In the genomic region with DNA sequence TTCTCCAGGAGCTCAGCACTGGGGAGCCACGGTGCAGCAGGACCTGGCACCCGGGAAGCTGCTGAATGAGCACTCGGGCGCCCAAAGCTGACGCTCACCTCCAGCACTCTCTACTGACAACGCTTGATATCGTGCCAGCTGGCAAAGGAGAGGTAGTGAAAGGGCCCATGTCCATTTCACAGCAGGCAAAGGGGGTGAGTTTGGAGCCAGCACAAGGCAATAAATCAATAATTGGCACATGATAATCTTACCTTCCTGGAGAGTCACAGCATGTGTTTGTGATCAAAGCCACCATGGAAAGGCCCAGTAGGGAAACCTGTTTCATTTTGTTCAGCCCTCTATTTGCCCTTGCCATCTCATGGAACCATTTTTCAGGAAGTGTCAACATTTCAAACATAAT, we compare ENCODE assay signal across 16 cellular contexts. TPM values are rescaled to one million over a fixed set of nuclear protein-coding genes. Genes with fewer than 3 reads are reported as not detected.
DNase-seq lines count a peak whose midpoint lies in the region; ATAC-seq, FAIRE-seq and TF ChIP-seq lines count a peak whose summit lies in the region.
"Had no signal": no experiment of that assay in that cellular context is flagged by ENCODE, and none has a peak within 500 bp of the region (broad histone marks: within the 10 kb centered on the region; RNA-seq: fewer than 3 reads in every experiment).

No MANE protein-coding gene starts in this region.

- H3K4me3 ChIP-seq in body of pancreas (no peak overlapping the region), pancreas (no peak overlapping the region)
- H3K4me3 ChIP-seq: coronary artery, gastrocnemius medialis, lower lobe of right lung, prostate gland had no signal

- no peak for TF ChIP-seq CTCF in body of pancreas (IDR thresholded peaks at IDR 0.05)
- no peak for TF ChIP-seq CTCF in pancreas (IDR thresholded peaks at IDR 0.05)

- no peak for FAIRE-seq in pancreas (lab: Jason Lieb, UNC)

- intact Hi-C loops in body of pancreas (cut with DNase I): no loop called here
- intact Hi-C loops in pancreas (cut with DNase I): no loop called here

- H3K36me3 ChIP-seq in body of pancreas (replicated peaks in 1 of 2; ENCODE audit: insufficient read depth in 1 of 2, low read depth in 2 of 2) (peaks cover 0 to 24% of the 10 kb centered on the region in 2 donors), pancreas (peaks cover 0 to 25% (median 15%) of the 10 kb centered on the region in 3 donors)

- peak; percentile 1 for DNase-seq in NCI-H2107 treated with DMSO at 0.1 percent for 48 hours (lab: John Stamatoyannopoulos, UW; ENCODE audit: unreplicated experiment)
- no peak for DNase-seq in NCI-H2107 (lab: John Stamatoyannopoulos, UW)
- peak; percentile 92 to 97 for DNase-seq in NCI-H2081 (lab: John Stamatoyannopoulos, UW)
- peak; percentile 96 to 99 (median 98) for DNase-seq in body of pancreas
- peak; percentile 81 to 96 (median 94) for DNase-seq in pancreas
- no peak for DNase-seq in KG1 (lab: John Stamatoyannopoulos, UW)
- DNase-seq: activated CD8-positive, alpha-beta memory T cell treated with anti-CD3 and anti-CD28 coated beads, Interleukin-2, amount 50 U/mL, for 48 hours; activated naive CD4-positive, alpha-beta T cell treated with Interleukin-2 at 50 U/mL for 16 hours; gastrocnemius medialis; lower lobe of right lung; naive thymus-derived CD8-positive, alpha-beta T cell; stimulated activated naive CD4-positive, alpha-beta T cell had no signal

- no peak for TF ChIP-seq POLR2A in body of pancreas (IDR thresholded peaks at IDR 0.05)

- peak overlapping the region; percentile 44 to 79 (median 62) for H3K27ac ChIP-seq in body of pancreas
- peak overlapping the region; percentile 3 to 73 (median 58) for H3K27ac ChIP-seq in pancreas
- H3K27ac ChIP-seq: coronary artery, gastrocnemius medialis, lower lobe of right lung, prostate gland had no signal

- H3K9me3 ChIP-seq in body of pancreas (no peaks in the 10 kb centered on the region), pancreas (no peaks in the 10 kb centered on the region)
- H3K9me3 ChIP-seq: gastrocnemius medialis, lower lobe of right lung, prostate gland had no signal

- WGBS in body of pancreas, 2 donors: 18 to 28% methylated on average over 6 to 7 of the region's 7 CpGs
- 13 to 15% methylated on average over 7 of the region's 7 CpGs for WGBS in pancreas, 2 donors

- no peaks in the 10 kb centered on the region for H3K27me3 ChIP-seq in body of pancreas
- H3K27me3 ChIP-seq in pancreas: no peaks in the 10 kb centered on the region
- H3K27me3 ChIP-seq: gastrocnemius medialis had no signal

- peak; percentile 99 for ATAC-seq in body of pancreas
- ATAC-seq in pancreas: peak; percentile 91 to 96 (median 96)
- ATAC-seq in HG03457 (IDR thresholded peaks at IDR 0.05; ENCODE audit: unreplicated experiment): no peak
- ATAC-seq in GM19455 (IDR thresholded peaks at IDR 0.05; ENCODE audit: unreplicated experiment): no peak
- ATAC-seq: gastrocnemius medialis; lower lobe of right lung; naive thymus-derived CD8-positive, alpha-beta T cell had no signal

- H3K4me1 ChIP-seq in body of pancreas (peaks cover 21% of the 10 kb centered on the region), pancreas (peaks cover 8 to 17% (median 16%) of the 10 kb centered on the region in 3 donors)
- H3K4me1 ChIP-seq: gastrocnemius medialis, lower lobe of right lung, prostate gland had no signal

RNA-seq across cellular contexts. Expression of a gene that starts 23.3 kb away (rescaled TPM):
- total RNA-seq in body of pancreas: 10 to 100 TPM; 41.2 to 58.4 TPM
- 10 to 100 TPM; 28.8 to 39.3 (median 33.3) TPM for total RNA-seq in pancreas
- 100 to 1,000 TPM in 1 of 2 donors, 10 to 100 TPM in 1; 88.0 to 109 TPM for polyA plus RNA-seq in pancreas

RNA-seq across cellular contexts. Expression of a gene that starts 36.2 kb away (rescaled TPM):
- total RNA-seq in body of pancreas (10 to 100 TPM; 29.0 to 36.3 TPM), pancreas (10 to 100 TPM; 39.3 to 55.8 (median 47.7) TPM)
- 10 to 100 TPM; 10.1 to 23.9 TPM for polyA plus RNA-seq in pancreas

RNA-seq across cellular contexts. Expression of a gene that starts 43.9 kb away (rescaled TPM):
- 10 to 100 TPM in 1 of 2 donors, 1 to 10 TPM in 1; 8.9 to 16.1 TPM for total RNA-seq in body of pancreas
- 10 to 100 TPM in 5 of 6 donors, 1 to 10 TPM in 1; 8.5 to 14.5 (median 12.1) TPM for total RNA-seq in pancreas
- 10 to 100 TPM in 1 of 2 donors, 1 to 10 TPM in 1; 7.4 to 20.6 TPM for polyA plus RNA-seq in pancreas

RNA-seq across cellular contexts. Expression of a gene that starts 46.9 kb away (rescaled TPM):
- total RNA-seq in body of pancreas: 1 to 10 TPM; 6.6 to 8.3 TPM
- 1 to 10 TPM; 3.9 to 7.3 (median 6.3) TPM for total RNA-seq in pancreas
- 1 to 10 TPM; 2.1 to 4.5 TPM for polyA plus RNA-seq in pancreas

Comparison
In these comparisons a context has a peak if more than half of its experiments do, and no peak if none do; other contexts are left out.
1. DNase-seq: peak in NCI-H2107 treated with DMSO at 0.1 percent for 48 hours (single experiment), NCI-H2081 (2 of 2), body of pancreas (4 of 4) and pancreas (6 of 6); none in NCI-H2107 (single experiment) and KG1 (single experiment).
2. ATAC-seq: peak in body of pancreas (single experiment) and pancreas (4 of 4); none in HG03457 (single experiment) and GM19455 (single experiment).